Comparison of ENCODE assay signal across 16 cellular contexts in the genomic region with DNA sequence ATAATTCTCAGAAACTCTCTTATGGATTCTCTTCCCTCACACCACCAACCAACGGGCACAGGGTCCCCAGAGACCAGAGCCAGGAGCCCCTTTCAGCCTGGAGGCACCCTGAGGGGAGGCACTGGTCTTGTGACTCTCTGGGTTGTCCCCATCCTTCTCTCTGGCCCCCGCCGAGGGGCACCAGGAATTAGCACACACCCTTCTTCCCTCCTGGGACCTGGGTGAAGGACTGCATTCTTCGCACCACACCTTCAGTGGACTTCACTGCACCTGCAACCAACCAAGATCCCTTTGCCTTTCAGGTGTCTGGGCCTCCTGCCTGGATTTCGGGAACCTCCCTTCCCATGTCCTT. TPM values are rescaled to one million over a fixed set of nuclear protein-coding genes. Genes with fewer than 3 reads are reported as not detected.
DNase-seq lines count a peak whose midpoint lies in the region; ATAC-seq and TF ChIP-seq lines count a peak whose summit lies in the region.
"Had no signal": no experiment of that assay in that cellular context is flagged by ENCODE, and none has a peak within 500 bp of the region (broad histone marks: within the 10 kb centered on the region; RNA-seq: fewer than 3 reads in every experiment).

No MANE protein-coding gene starts in this region.

- POLR2A ChIA-PET in PC-9 (lab: Charles Lee; ENCODE audit: unreplicated experiment) = no interaction called here

- H3K27me3 Mint-ChIP-seq in mesothelial cell of epicardium (ENCODE audit: low read depth) = no peaks in the 10 kb centered on the region
- H3K27me3 Mint-ChIP-seq: CD4-positive, alpha-beta memory T cell had no signal

- H3K4me1 Mint-ChIP-seq in mesothelial cell of epicardium = peaks cover 19% of the 10 kb centered on the region

- H3F3A ChIP-seq in PC-9 (ENCODE audit: insufficient read depth, low read depth) = peaks cover 44% of the 10 kb centered on the region

- H3K36me3 ChIP-seq in PC-9 (ENCODE audit: low read depth) (peaks cover 72% of the 10 kb centered on the region), brain microvascular endothelial cell (replicated peaks) (peaks cover 79% of the 10 kb centered on the region), suprapubic skin (peaks cover 65% of the 10 kb centered on the region)
- H3K36me3 ChIP-seq: ovary had no signal

- peaks cover 31% of the 10 kb centered on the region for H3K4me1 ChIP-seq in PC-9 (replicated peaks; ENCODE audit: insufficient read depth)
- peaks cover 46% of the 10 kb centered on the region for H3K4me1 ChIP-seq in suprapubic skin

- no peaks in the 10 kb centered on the region for H3K27me3 ChIP-seq in PC-9 (ENCODE audit: insufficient read depth, low read depth)
- no peaks in the 10 kb centered on the region for H3K27me3 ChIP-seq in brain microvascular endothelial cell (replicated peaks)
- no peaks in the 10 kb centered on the region for H3K27me3 ChIP-seq in suprapubic skin
- H3K27me3 ChIP-seq: ovary had no signal

- no peak overlapping the region for H3K27ac ChIP-seq in PC-9
- H3K27ac ChIP-seq in brain microvascular endothelial cell = peak overlapping the region; percentile 86
- H3K27ac ChIP-seq in suprapubic skin = peak overlapping the region; percentile 47

- in situ Hi-C loops in brain microvascular endothelial cell (cut with HindIII; ENCODE audit: low pct_ligation_motif_present, low sequenced_read_pairs) = no loop called here

- peaks cover 69% of the 10 kb centered on the region for H3K36me3 Mint-ChIP-seq in mesothelial cell of epicardium

- no peak for TF ChIP-seq EP300 in suprapubic skin (IDR thresholded peaks at IDR 0.05)

- H2AFZ ChIP-seq in PC-9 = no peak overlapping the region

- 66% methylated on average over 5 of the region's 5 CpGs for WGBS in suprapubic skin

- no peak for TF ChIP-seq CTCF in PC-9 (conservative IDR thresholded peaks at IDR 0.05)
- no peak for TF ChIP-seq CTCF in brain microvascular endothelial cell (IDR thresholded peaks at IDR 0.05; ENCODE audit: low read depth, low read length, missing control alignments)
- no peak for TF ChIP-seq CTCF in mesothelial cell of epicardium (IDR thresholded peaks at IDR 0.05; ENCODE audit: unreplicated experiment)
- no peak for TF ChIP-seq CTCF in suprapubic skin (IDR thresholded peaks at IDR 0.05)

- CTCF ChIA-PET in PC-9 (lab: Charles Lee) = interaction anchor here (0.7 kb wide), 1 partner anchor 52 kb away, joined by 3 read pairs; no protein-coding TSS in a partner anchor

- ATAC-seq in HG03354 (IDR thresholded peaks at IDR 0.05; ENCODE audit: poor library complexity, severe bottlenecking, unreplicated experiment) = no peak

- H3K4me2 ChIP-seq in PC-9 = no peak overlapping the region

- H3K9me3 Mint-ChIP-seq in mesothelial cell of epicardium = peaks cover 6% of the 10 kb centered on the region
- H3K9me3 Mint-ChIP-seq: T-helper 1 cell treated with Interleukin-12 subunit alpha and Interleukin-12 subunit beta and Interleukin-4 antibody, amounts not matched to agents 30 μg/mL and 1 μg/mL, for 36 hours had no signal

- no peaks in the 10 kb centered on the region for H3K9me3 ChIP-seq in PC-9 (ENCODE audit: insufficient read depth, low read depth)
- no peaks in the 10 kb centered on the region for H3K9me3 ChIP-seq in suprapubic skin
- H3K9me3 ChIP-seq: ovary had no signal

- H3K9me2 ChIP-seq in PC-9 (ENCODE audit: insufficient read depth) = no peaks in the 10 kb centered on the region

- TSS peak; percentile 1 for BruUV-seq in PC-9 (replicated peaks; lab: Mats Ljungman, UMichigan)

- DNase-seq in PC-9 (no peak), brain microvascular endothelial cell (no peak), mesothelial cell of epicardium (ENCODE audit: low spot score in 2 of 2, unreplicated experiment in 2 of 2) (no peak), suprapubic skin (ENCODE audit: low spot score in 2 of 2) (no peak), GDM1 (lab: John Stamatoyannopoulos, UW) (no peak), NCI-H2107 treated with DMSO at 0.1 percent for 48 hours (lab: John Stamatoyannopoulos, UW; ENCODE audit: unreplicated experiment) (no peak)
- DNase-seq: activated CD4-positive, alpha-beta T cell treated with anti-CD3 and anti-CD28 coated beads, Interleukin-2, amount 50 U/mL, for 1 hour; CD4-positive, alpha-beta memory T cell; erythroblast; H7; MM.1S; OCI-M1; ovary; stimulated activated CD4-positive, alpha-beta T cell treated with anti-CD3 and anti-CD28 coated beads, Interleukin-2, amount 100 ng/mL, for 24 hours had no signal

- peaks cover 23% of the 10 kb centered on the region for H3K79me2 ChIP-seq in PC-9 (ENCODE audit: low read depth)

- intact Hi-C loops in PC-9 (cut with micrococcal nuclease; ENCODE audit: unreplicated experiment) = no loop called here

- no peak overlapping the region for H3K4me3 Mint-ChIP-seq in mesothelial cell of epicardium
- H3K4me3 Mint-ChIP-seq: CD4-positive, alpha-beta memory T cell; T-helper 1 cell treated with Interleukin-12 subunit alpha and Interleukin-12 subunit beta and Interleukin-4 antibody, amounts not matched to agents 30 μg/mL and 1 μg/mL, for 36 hours had no signal

- H3K27ac Mint-ChIP-seq in mesothelial cell of epicardium = peak overlapping the region; percentile 75
- H3K27ac Mint-ChIP-seq: T-helper 1 cell treated with Interleukin-12 subunit alpha and Interleukin-12 subunit beta and Interleukin-4 antibody, amounts not matched to agents 30 μg/mL and 1 μg/mL, for 36 hours had no signal

- TF ChIP-seq POLR2A in suprapubic skin (IDR thresholded peaks at IDR 0.05) = no peak

- H3K4me3 ChIP-seq in PC-9 = no peak overlapping the region
- no peak overlapping the region for H3K4me3 ChIP-seq in brain microvascular endothelial cell (ENCODE audit: low read depth, low read length)
- H3K4me3 ChIP-seq in suprapubic skin = no peak overlapping the region
- H3K4me3 ChIP-seq: ovary had no signal

- no peaks in the 10 kb centered on the region for H4K20me1 ChIP-seq in PC-9 (ENCODE audit: insufficient read depth)

RNA-seq across cellular contexts. Expression of a gene that starts 22.1 kb away (rescaled TPM):
- 2.1 TPM in 1 of 2 replicates, not detected in the other for total RNA-seq in PC-9 (2021)
- 24.0 to 30.3 TPM (median 25.1 TPM) in 3 replicates for total RNA-seq in mesothelial cell of epicardium
- total RNA-seq in suprapubic skin = 10 to 100 TPM in 2 of 4 donors, 1 to 10 TPM in 2; 5.6 to 18.5 (median 9.2) TPM
- total RNA-seq: CD4-positive, alpha-beta memory T cell had no signal

RNA-seq across cellular contexts. Expression of a gene that starts 50.7 kb away (rescaled TPM):
- 287 and 318 TPM in 2 replicates for total RNA-seq in PC-9 (2021)
- 215 to 238 TPM (median 226 TPM) in 3 replicates for total RNA-seq in mesothelial cell of epicardium
- total RNA-seq in suprapubic skin = 100 to 1,000 TPM in 1 of 4 donors, 10 to 100 TPM in 3; 85.1 to 103 (median 87.3) TPM
